Comparison of ENCODE assay signal across 28 cellular contexts in genomic region chr15:75982468-75982867, GRCh38. TPM values are rescaled to one million over a fixed set of nuclear protein-coding genes. Genes with fewer than 3 reads are reported as not detected.
"Had no signal": no experiment of that assay in that cellular context is flagged by ENCODE, and none has a peak within 500 bp of the region (broad histone marks: within the 10 kb centered on the region; RNA-seq: fewer than 3 reads in every experiment).

No MANE protein-coding gene starts in this region.

- H3K27me3 ChIP-seq: ascending aorta had no signal

- H3K4me1 ChIP-seq: ascending aorta had no signal

- DNase-seq: activated CD4-positive, alpha-beta T cell treated with anti-CD3 and anti-CD28 coated beads for 48 hours; activated CD4-positive, alpha-beta T cell treated with anti-CD3 and anti-CD28 coated beads, Interleukin-2, amount 50 U/mL, for 48 hours; activated CD8-positive, alpha-beta memory T cell treated with anti-CD3 and anti-CD28 coated beads, Interleukin-2, amount 10 ng/mL, durations not matched to agents 7 days and 5 days; activated effector memory CD4-positive, alpha-beta T cell treated with Interleukin-2 at 50 U/mL for 16 hours; activated naive CD4-positive, alpha-beta T cell treated with Interleukin-2 at 50 U/mL for 16 hours; activated naive CD8-positive, alpha-beta T cell treated with anti-CD3 and anti-CD28 coated beads, Interleukin-2, amount 50 U/mL, for 24 hours; activated T-cell treated with anti-CD3 and anti-CD28 coated beads, Interleukin-2, amount 50 U/mL, for 24 hours; amniotic stem cell; KG1; MG63; MV-4-11; NCI-H1105; NCI-H1436; NCI-H1694 treated with DMSO at 0.1 percent for 48 hours; NCI-H2029 treated with DMSO at 0.1 percent for 48 hours; NCI-H345; NCI-H510A; NCI-H69; NK-92 treated with Interleukin-12 subunit alpha and Interleukin-12 subunit beta, amount 100 ng/mL, for 24 hours; PC-3; SHP77; T-helper 17 cell; WERI-Rb-1 had no signal

- ATAC-seq: activated CD4-positive, CD25-positive, alpha-beta regulatory T cell treated with anti-CD3 and anti-CD28 coated beads, Interleukin-2, amount 50 U/mL, for 24 hours; activated CD8-positive, alpha-beta memory T cell treated with anti-CD3 and anti-CD28 coated beads, Interleukin-2, amount 10 ng/mL, durations not matched to agents 7 days and 5 days; activated naive CD4-positive, alpha-beta T cell treated with anti-CD3 and anti-CD28 coated beads, Interleukin-2, amount 50 U/mL, for 72 hours; activated naive CD8-positive, alpha-beta T cell treated with anti-CD3 and anti-CD28 coated beads, Interleukin-2, amount 50 U/mL, for 24 hours; PC-3; T-helper 17 cell had no signal

- H3K4me3 ChIP-seq: ascending aorta, MG63 had no signal

- H3K27ac ChIP-seq: ascending aorta, WERI-Rb-1 had no signal

- H3K36me3 ChIP-seq: ascending aorta, MG63, WERI-Rb-1 had no signal

RNA-seq across cellular contexts. Expression of gene NRG4, which starts 29.8 kb away (rescaled TPM):
- total RNA-seq: activated CD8-positive, alpha-beta memory T cell treated with anti-CD3 and anti-CD28 coated beads, Interleukin-2, amount 10 ng/mL, durations not matched to agents 7 days and 5 days; activated naive CD4-positive, alpha-beta T cell treated with anti-CD3 and anti-CD28 coated beads, Interleukin-2, amount 50 U/mL, for 72 hours; activated T-helper 1 cell treated with anti-CD3 and anti-CD28 coated beads, Interleukin-12 subunit alpha, Interleukin-12 subunit beta, Interleukin-2, Interleukin-4 antibody, amounts not matched to agents 30 ng/mL and 10 ng/mL and 1 ng/mL, durations not matched to agents 14 hours and 24 hours and 36 hours; ascending aorta; LHCN-M2; T-helper 17 cell had no signal
